ENCODE assay signal across 8 cellular contexts in the genomic region with DNA sequence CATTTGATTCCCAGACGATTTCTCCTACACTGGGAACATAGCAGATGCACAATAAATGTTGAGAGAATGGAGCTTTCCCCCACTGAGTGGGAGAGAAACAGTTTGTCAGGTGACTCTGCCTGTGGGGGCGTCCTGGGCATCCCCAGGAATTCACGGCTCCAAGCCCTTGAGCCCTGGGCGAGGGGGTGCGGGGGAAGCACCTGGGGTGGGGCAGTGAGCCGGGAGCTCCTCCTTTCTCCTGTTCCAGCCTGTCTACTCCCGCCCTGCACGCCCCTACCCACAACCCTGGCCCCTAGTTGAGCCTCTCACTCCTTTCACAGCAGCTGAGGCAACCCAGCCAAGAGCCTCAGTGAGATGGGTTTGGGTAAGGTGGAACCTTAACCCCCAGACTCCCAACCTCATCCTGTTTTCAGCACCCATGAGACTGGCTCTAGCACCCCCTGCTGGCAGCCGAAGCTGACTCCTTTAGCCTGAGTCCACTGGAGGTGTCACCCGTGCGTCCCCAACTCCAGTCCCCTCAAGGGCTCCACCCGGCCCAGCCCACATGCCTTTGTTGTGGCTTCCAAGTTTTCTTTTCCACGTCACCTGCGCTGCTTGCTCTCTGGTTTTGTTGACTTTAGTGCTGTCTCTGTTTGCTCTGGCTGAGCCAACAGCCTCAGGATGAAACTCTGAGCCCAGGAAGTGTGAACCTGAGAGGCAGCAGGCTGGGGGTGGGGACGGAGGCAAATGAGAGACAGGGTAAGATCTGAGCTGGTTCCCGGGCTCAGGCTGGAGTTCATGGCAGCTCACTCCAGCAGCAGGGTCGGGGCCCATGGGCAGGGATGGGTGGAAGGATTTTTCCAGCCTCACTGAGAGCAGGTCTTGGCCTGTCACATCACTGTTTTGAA. TPM values are rescaled to one million over a fixed set of nuclear protein-coding genes. Genes with fewer than 3 reads are reported as not detected.
DNase-seq lines count a peak whose midpoint lies in the region; ATAC-seq, FAIRE-seq and TF ChIP-seq lines count a peak whose summit lies in the region.

No MANE protein-coding gene starts in this region.

- H2AFZ ChIP-seq in endothelial cell of umbilical vein (ENCODE audit: low read depth, low read length): no peak overlapping the region

- H3K79me2 ChIP-seq in endothelial cell of umbilical vein (ENCODE audit: control insufficient read depth, insufficient read depth, low read length): no peaks in the 10 kb centered on the region

- H3K27me3 ChIP-seq in endothelial cell of umbilical vein (ENCODE audit: control insufficient read depth in 2 of 2, insufficient read depth in 2 of 2, low read length in 2 of 2): peaks cover 0 to 3% of the 10 kb centered on the region in 2 experiments
- peaks cover 3% of the 10 kb centered on the region for H3K27me3 ChIP-seq in mucosa of stomach (ENCODE audit: control insufficient read depth, insufficient read depth, low read length)

- BruUV-seq in endothelial cell of umbilical vein (replicated peaks; lab: Mats Ljungman, UMichigan): no TSS peak

- peak; percentile 74 to 86 for ATAC-seq in stimulated activated naive B cell treated with anti-CD40 and anti-IgM and Interleukin-4, amounts not matched to agents 10 μg/mL and 1 μg/mL and 100 μg/mL, for 72 hours (replicated peaks)
- no peak for ATAC-seq in HG03432 (IDR thresholded peaks at IDR 0.05; ENCODE audit: unreplicated experiment)

- H3K36me3 ChIP-seq in HEK293 (ENCODE audit: control insufficient read depth in 2 of 2, insufficient read depth in 1 of 2, low read length in 2 of 2) (no peaks in the 10 kb centered on the region), endothelial cell of umbilical vein (ENCODE audit: control insufficient read depth in 2 of 2, extremely low read depth in 1 of 2, insufficient read depth in 2 of 2, low read length in 2 of 2) (no peaks in the 10 kb centered on the region), mucosa of stomach (ENCODE audit: control insufficient read depth, insufficient read depth, low read length) (no peaks in the 10 kb centered on the region)

- no peaks in the 10 kb centered on the region for H4K20me1 ChIP-seq in endothelial cell of umbilical vein (replicated peaks; ENCODE audit: control insufficient read depth, extremely low read depth, insufficient read depth, low read length)

- CTCF ChIA-PET in HEK293 (lab: Yijun Ruan, JAX) (interaction anchor here (0.6 to 6.4 kb wide), 45 partner anchors 8 to 1033 kb away, joined by 3 to 51 read pairs (median 5); a partner anchor contains a TSS), endothelial cell of umbilical vein (lab: Charles Lee) (interaction anchor here (0.6 to 9.3 kb wide), 38 partner anchors 8 to 203 kb away, joined by 3 to 164 read pairs (median 6); a partner anchor contains a TSS)

- POLR2A ChIA-PET in HEK293 (lab: Yijun Ruan, JAX): interaction anchor here (0.5 to 1.2 kb wide), 5 partner anchors 17 to 59 kb away, joined by 3 to 5 read pairs (median 3); a partner anchor contains a TSS
- POLR2A ChIA-PET in endothelial cell of umbilical vein (lab: Charles Lee): no interaction called here

- H3K27ac ChIP-seq in HEK293 (ENCODE audit: extremely low read depth, low read depth, low read length): no peak overlapping the region
- no peak overlapping the region for H3K27ac ChIP-seq in endothelial cell of umbilical vein (ENCODE audit: insufficient read depth, low read depth, low read length)

- H3K9me3 Mint-ChIP-seq in stimulated activated naive B cell treated with anti-CD40 and anti-IgM and Interleukin-4, amounts not matched to agents 10 μg/mL and 1 μg/mL and 100 μg/mL, for 72 hours: no peaks in the 10 kb centered on the region

- dilution Hi-C loops in endothelial cell of umbilical vein (cut with MboI; ENCODE audit: extremely low pct_ligation_motif_present, low sequenced_read_pairs): no loop called here

- H3K4me3 Mint-ChIP-seq in stimulated activated naive B cell treated with anti-CD40 and anti-IgM and Interleukin-4, amounts not matched to agents 10 μg/mL and 1 μg/mL and 100 μg/mL, for 72 hours: no peak overlapping the region

- TF ChIP-seq POLR2A in endothelial cell of umbilical vein (IDR thresholded peaks at IDR 0.05; ENCODE audit: low read depth, low read length): no peak

- H3K9me3 ChIP-seq in HEK293 (ENCODE audit: control insufficient read depth, insufficient read depth, low read depth, low read length) (no peaks in the 10 kb centered on the region), endothelial cell of umbilical vein (replicated peaks; ENCODE audit: control insufficient read depth, insufficient read depth, low read length) (no peaks in the 10 kb centered on the region), mucosa of stomach (ENCODE audit: control insufficient read depth, low read length) (no peaks in the 10 kb centered on the region)

- intact Hi-C loops in endothelial cell of umbilical vein (cut with micrococcal nuclease): loop anchor here (1.0 to 5.0 kb wide), 3 partner anchors 40 to 128 kb away; no protein-coding TSS in a partner anchor

- H3K9me1 ChIP-seq in endothelial cell of umbilical vein (replicated peaks; ENCODE audit: control insufficient read depth, extremely low read depth, insufficient read depth, low read length): no peaks in the 10 kb centered on the region

- no peak overlapping the region for H3K4me3 ChIP-seq in HEK293 (ENCODE audit: low read depth, low read length)
- H3K4me3 ChIP-seq in endothelial cell of umbilical vein (replicated peaks in 1 of 3; ENCODE audit: insufficient read depth in 1 of 3, low read depth in 1 of 3, low read length in 3 of 3): no peak overlapping the region
- H3K4me3 ChIP-seq in mucosa of stomach (ENCODE audit: low read length): no peak overlapping the region

- FAIRE-seq in endothelial cell of umbilical vein (lab: Jason Lieb, UNC): peak; percentile 62

- H3K36me3 Mint-ChIP-seq in stimulated activated naive B cell treated with anti-CD40 and anti-IgM and Interleukin-4, amounts not matched to agents 10 μg/mL and 1 μg/mL and 100 μg/mL, for 72 hours: no peaks in the 10 kb centered on the region

- H3K4me2 ChIP-seq in endothelial cell of umbilical vein (ENCODE audit: insufficient read depth, low read length): no peak overlapping the region

- no peak overlapping the region for H3K27ac Mint-ChIP-seq in stimulated activated naive B cell treated with anti-CD40 and anti-IgM and Interleukin-4, amounts not matched to agents 10 μg/mL and 1 μg/mL and 100 μg/mL, for 72 hours

- no peak overlapping the region for H3K9ac ChIP-seq in endothelial cell of umbilical vein (replicated peaks; ENCODE audit: extremely low read depth, insufficient read depth, low read length)
- H3K9ac ChIP-seq in mucosa of stomach (ENCODE audit: low read length): peak overlapping the region; percentile 55

- peak; percentile 72 for TF ChIP-seq CTCF in HEK293 (tag by site-specific recombination; IDR thresholded peaks at IDR 0.05)
- TF ChIP-seq CTCF in endothelial cell of umbilical vein (IDR thresholded peaks at IDR 0.05; ENCODE audit: extremely low read depth in 1 of 2, insufficient read depth in 1 of 2, low read depth in 1 of 2, low read length in 2 of 2): peak; percentile 83 to 84

- 0 out of 2 replicates have a peak, but pooled peaks cover 3% of the 10 kb centered on the region for H3K4me1 ChIP-seq in HEK293 (ENCODE audit: control insufficient read depth, insufficient read depth, low read length)
- no peaks in the 10 kb centered on the region for H3K4me1 ChIP-seq in endothelial cell of umbilical vein (ENCODE audit: control insufficient read depth, extremely low read depth, insufficient read depth, low read length)
- peaks cover 49% of the 10 kb centered on the region for H3K4me1 ChIP-seq in mucosa of stomach (ENCODE audit: control insufficient read depth, insufficient read depth, low read length)

- DNase-seq in DMS53 treated with DMSO at 0.1 percent for 48 hours (lab: John Stamatoyannopoulos, UW; ENCODE audit: unreplicated experiment) (peak; percentile 97), NCI-H526 (lab: John Stamatoyannopoulos, UW) (peak; percentile 34 to 67), endothelial cell of umbilical vein (ENCODE audit: low read depth, low spot score) (peak; percentile 49)
- peak; percentile 67 to 93 (median 78) for DNase-seq in activated CD8-positive, alpha-beta memory T cell treated with anti-CD3 and anti-CD28 coated beads for 48 hours (ENCODE audit: low read depth in 2 of 3, low spot score in 2 of 3)
- DNase-seq in stimulated activated naive B cell treated with anti-CD40 and anti-IgM and Interleukin-4, amounts not matched to agents 10 μg/mL and 1 μg/mL and 100 μg/mL, for 72 hours: peak; percentile 13

- peaks cover 4 to 6% of the 10 kb centered on the region in 2 donors for H3K4me1 Mint-ChIP-seq in stimulated activated naive B cell treated with anti-CD40 and anti-IgM and Interleukin-4, amounts not matched to agents 10 μg/mL and 1 μg/mL and 100 μg/mL, for 72 hours

- H3K27me3 Mint-ChIP-seq in stimulated activated naive B cell treated with anti-CD40 and anti-IgM and Interleukin-4, amounts not matched to agents 10 μg/mL and 1 μg/mL and 100 μg/mL, for 72 hours: peaks cover 28 to 32% of the 10 kb centered on the region in 2 donors

RNA-seq across cellular contexts. Expression of a gene that starts 13.0 kb away (rescaled TPM):
- total RNA-seq in endothelial cell of umbilical vein: 2.3 and 3.7 TPM in 2 replicates
- polyA plus RNA-seq in endothelial cell of umbilical vein: not detected in 2 replicates
- not detected in 2 replicates for polyA plus RNA-seq in endothelial cell of umbilical vein (2011; cell fraction: cytosol; rRNA removed)
- polyA plus RNA-seq in endothelial cell of umbilical vein (2011; cell fraction: nucleus; rRNA removed): 0.14 and 0.45 TPM in 2 replicates
- polyA plus RNA-seq in endothelial cell of umbilical vein (2012): not detected in 2 replicates
- not detected in 2 replicates for polyA minus RNA-seq in endothelial cell of umbilical vein
- 1.7 TPM for polyA minus RNA-seq in endothelial cell of umbilical vein (2011; cell fraction: cytosol; rRNA and poly(A)+ RNA removed)
- polyA minus RNA-seq in endothelial cell of umbilical vein (2011; cell fraction: nucleus; rRNA and poly(A)+ RNA removed): not detected in 2 replicates

RNA-seq across cellular contexts. Expression of a gene that starts 32.0 kb away (rescaled TPM):
- total RNA-seq in endothelial cell of umbilical vein: 0.39 and 0.93 TPM in 2 replicates
- 1.8 and 1.9 TPM in 2 replicates for polyA plus RNA-seq in endothelial cell of umbilical vein
- 0.66 and 0.85 TPM in 2 replicates for polyA plus RNA-seq in endothelial cell of umbilical vein (2011; cell fraction: cytosol; rRNA removed)
- polyA plus RNA-seq in endothelial cell of umbilical vein (2011; cell fraction: nucleus; rRNA removed): 0.63 and 0.74 TPM in 2 replicates
- 0.78 and 1.1 TPM in 2 replicates for polyA plus RNA-seq in endothelial cell of umbilical vein (2012)
- 0.97 and 2.4 TPM in 2 replicates for polyA minus RNA-seq in endothelial cell of umbilical vein
- polyA minus RNA-seq in endothelial cell of umbilical vein (2011; cell fraction: cytosol; rRNA and poly(A)+ RNA removed): 186 TPM
- 1.2 and 1.8 TPM in 2 replicates for polyA minus RNA-seq in endothelial cell of umbilical vein (2011; cell fraction: nucleus; rRNA and poly(A)+ RNA removed)

RNA-seq across cellular contexts. Expression of a gene that starts 58.3 kb away (rescaled TPM):
- total RNA-seq in endothelial cell of umbilical vein: 42.3 and 45.1 TPM in 2 replicates
- polyA plus RNA-seq in endothelial cell of umbilical vein: 35.7 and 39.8 TPM in 2 replicates
- polyA plus RNA-seq in endothelial cell of umbilical vein (2011; cell fraction: cytosol; rRNA removed): 32.2 and 32.9 TPM in 2 replicates
- polyA plus RNA-seq in endothelial cell of umbilical vein (2011; cell fraction: nucleus; rRNA removed): 107 TPM in 2 replicates
- 35.2 and 42.5 TPM in 2 replicates for polyA plus RNA-seq in endothelial cell of umbilical vein (2012)
- polyA minus RNA-seq in endothelial cell of umbilical vein: 43.9 and 45.4 TPM in 2 replicates
- polyA minus RNA-seq in endothelial cell of umbilical vein (2011; cell fraction: cytosol; rRNA and poly(A)+ RNA removed): 28.8 TPM
- polyA minus RNA-seq in endothelial cell of umbilical vein (2011; cell fraction: nucleus; rRNA and poly(A)+ RNA removed): 37.9 and 40.6 TPM in 2 replicates

Comparison
In these comparisons a context has a peak if more than half of its experiments do, and no peak if none do; other contexts are left out.
1. DNase-seq: peak in every context shown above with its lines; median percentile 97 in DMS53 treated with DMSO at 0.1 percent for 48 hours; 78 in activated CD8-positive, alpha-beta memory T cell treated with anti-CD3 and anti-CD28 coated beads for 48 hours; 50 in NCI-H526; 49 in endothelial cell of umbilical vein; 13 in stimulated activated naive B cell treated with anti-CD40 and anti-IgM and Interleukin-4, amounts not matched to agents 10 μg/mL and 1 μg/mL and 100 μg/mL, for 72 hours.